ENCODE assay signal across 23 cellular contexts in the genomic region with DNA sequence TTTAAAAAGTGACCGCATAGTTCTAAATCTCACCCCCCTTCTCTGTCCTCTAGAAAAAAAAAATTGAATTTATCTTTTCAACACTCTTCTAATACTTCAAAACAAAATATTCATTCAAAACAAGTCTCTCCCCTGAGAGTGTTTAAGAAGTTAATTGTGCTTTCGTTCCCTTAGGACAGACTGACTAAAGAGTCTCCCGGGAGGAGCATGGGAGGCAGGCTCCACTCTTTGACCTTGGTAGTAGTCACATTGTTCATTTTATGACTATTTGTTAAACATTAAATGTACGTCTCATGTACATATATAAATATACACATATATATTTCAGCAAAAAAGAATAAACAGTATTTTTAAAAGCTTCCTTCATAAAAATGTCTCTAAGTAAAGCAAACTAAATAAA.
"Had no signal": no experiment of that assay in that cellular context is flagged by ENCODE, and none has a peak within 500 bp of the region (broad histone marks: within the 10 kb centered on the region; RNA-seq: fewer than 3 reads in every experiment).

No MANE protein-coding gene starts in this region.

- H3K36me3 ChIP-seq: adrenal gland, prostate gland, uterus had no signal

- H3K9me3 Mint-ChIP-seq: activated CD4-positive, alpha-beta memory T cell treated with anti-CD3 and anti-CD28 coated beads, Interleukin-2, amount 10 ng/mL, durations not matched to agents 7 days and 5 days; activated naive CD4-positive, alpha-beta T cell treated with anti-CD3 and anti-CD28 coated beads, Interleukin-2, amount 50 U/mL, for 24 hours; activated T-cell treated with anti-CD3 and anti-CD28 coated beads, Interleukin-2, amount 50 U/mL, for 4 hours; central memory CD8-positive, alpha-beta T cell; memory B cell; natural killer cell treated with Interleukin-12 subunit alpha and Interleukin-12 subunit beta and Interleukin-15 and Interleukin-18, amount 100 ng/mL, for 72 hours had no signal

- H3K36me3 Mint-ChIP-seq: natural killer cell treated with Interleukin-12 subunit alpha and Interleukin-12 subunit beta and Interleukin-15 and Interleukin-18, amount 100 ng/mL, for 72 hours had no signal

- DNase-seq: activated CD4-positive, alpha-beta memory T cell treated with anti-CD3 and anti-CD28 coated beads, Interleukin-2, amount 10 ng/mL, durations not matched to agents 7 days and 5 days; activated effector memory CD4-positive, alpha-beta T cell treated with Interleukin-2 at 50 U/mL for 16 hours; activated T-cell treated with anti-CD3 and anti-CD28 coated beads, Interleukin-2, amount 50 U/mL, for 4 hours; adrenal gland; cortex of kidney; effector CD4-positive, alpha-beta T cell; foreskin fibroblast; hypothalamus; kidney; left ventricle myocardium superior; right cardiac atrium; stimulated activated CD4-positive, alpha-beta T cell treated with anti-CD3 and anti-CD28 coated beads, Interleukin-4, amount 100 ng/mL, for 24 hours; stimulated activated naive CD4-positive, alpha-beta T cell treated with Interleukin-2 at 50 U/mL for 16 hours; substantia nigra; uterus; WERI-Rb-1 had no signal

- H3K4me1 ChIP-seq: prostate gland, uterus had no signal

- H3K27ac ChIP-seq: adrenal gland, prostate gland, skin epidermis, WERI-Rb-1 had no signal

- H3K4me3 Mint-ChIP-seq: activated CD4-positive, alpha-beta memory T cell treated with anti-CD3 and anti-CD28 coated beads, Interleukin-2, amount 10 ng/mL, durations not matched to agents 7 days and 5 days; activated naive CD4-positive, alpha-beta T cell treated with anti-CD3 and anti-CD28 coated beads, Interleukin-2, amount 50 U/mL, for 24 hours; activated T-cell treated with anti-CD3 and anti-CD28 coated beads, Interleukin-2, amount 50 U/mL, for 4 hours; central memory CD8-positive, alpha-beta T cell; memory B cell; natural killer cell treated with Interleukin-12 subunit alpha and Interleukin-12 subunit beta and Interleukin-15 and Interleukin-18, amount 100 ng/mL, for 72 hours had no signal

- H3K27me3 Mint-ChIP-seq: activated CD4-positive, alpha-beta memory T cell treated with anti-CD3 and anti-CD28 coated beads, Interleukin-2, amount 10 ng/mL, durations not matched to agents 7 days and 5 days; activated naive CD4-positive, alpha-beta T cell treated with anti-CD3 and anti-CD28 coated beads, Interleukin-2, amount 50 U/mL, for 24 hours; central memory CD8-positive, alpha-beta T cell; memory B cell; natural killer cell treated with Interleukin-12 subunit alpha and Interleukin-12 subunit beta and Interleukin-15 and Interleukin-18, amount 100 ng/mL, for 72 hours had no signal

- H3K27ac Mint-ChIP-seq: activated CD4-positive, alpha-beta memory T cell treated with anti-CD3 and anti-CD28 coated beads, Interleukin-2, amount 10 ng/mL, durations not matched to agents 7 days and 5 days; memory B cell had no signal

- H3K27me3 ChIP-seq: adrenal gland, tibial nerve, uterus had no signal

- H3K9me3 ChIP-seq: adrenal gland, prostate gland, tibial nerve, uterus had no signal

- H3K4me3 ChIP-seq: adrenal gland, prostate gland, skin epidermis, tibial nerve, uterus had no signal
